ENCODE assay signal across 15 cellular contexts in genomic region chr3:180402463-180403073, GRCh38.
DNase-seq lines count a peak whose midpoint lies in the region; ATAC-seq, FAIRE-seq and TF ChIP-seq lines count a peak whose summit lies in the region.
"Had no signal": no experiment of that assay in that cellular context is flagged by ENCODE, and none has a peak within 500 bp of the region (broad histone marks: within the 10 kb centered on the region; RNA-seq: fewer than 3 reads in every experiment).

No MANE protein-coding gene starts in this region.

- H3K9me3 ChIP-seq in keratinocyte (ENCODE audit: control insufficient read depth, low read depth, low read length) = no peaks in the 10 kb centered on the region
- H3K9me3 ChIP-seq: gastrocnemius medialis, upper lobe of left lung had no signal

- peak overlapping the region; percentile 11 for H3K4me2 ChIP-seq in keratinocyte (ENCODE audit: control insufficient read depth, extremely low read depth, insufficient read depth, low read depth, low read length)

- ATAC-seq in GM18867 (IDR thresholded peaks at IDR 0.05; ENCODE audit: unreplicated experiment) (peak; percentile 82), GM21576 (IDR thresholded peaks at IDR 0.05; ENCODE audit: unreplicated experiment) (peak; percentile 35), HG03354 (IDR thresholded peaks at IDR 0.05; ENCODE audit: poor library complexity, severe bottlenecking, unreplicated experiment) (peak; percentile 82), GM18519 (IDR thresholded peaks at IDR 0.05; ENCODE audit: low FRiP score, unreplicated experiment) (no peak)
- ATAC-seq: gastrocnemius medialis; stimulated activated naive B cell treated with anti-CD40 and anti-IgM and Interleukin-4, amounts not matched to agents 10 μg/mL and 1 μg/mL and 100 μg/mL, for 72 hours had no signal

- H3K36me3 ChIP-seq in keratinocyte (ENCODE audit: control insufficient read depth in 2 of 2, extremely low read depth in 1 of 2, insufficient read depth in 2 of 2, low read length in 2 of 2) = no peaks in the 10 kb centered on the region
- H3K36me3 ChIP-seq: gastrocnemius medialis, upper lobe of left lung had no signal

- TF ChIP-seq CTCF in keratinocyte (optimal IDR thresholded peaks at IDR 0.05 in 1 of 3, IDR thresholded peaks at IDR 0.05 in 1 of 3, conservative IDR thresholded peaks at IDR 0.05 in 1 of 3; ENCODE audit: extremely low read depth in 1 of 3, insufficient read depth in 2 of 3, low read length in 3 of 3) (no peak), GM10266 (IDR thresholded peaks at IDR 0.05; ENCODE audit: control insufficient read depth, insufficient read depth, low read depth, missing control alignments) (no peak)

- no peaks in the 10 kb centered on the region for H3K27me3 ChIP-seq in keratinocyte (ENCODE audit: control insufficient read depth, extremely low read depth, insufficient read depth, low read length)
- H3K27me3 ChIP-seq: gastrocnemius medialis, upper lobe of left lung had no signal

- H3K9ac ChIP-seq in keratinocyte (ENCODE audit: control insufficient read depth, extremely low read depth, insufficient read depth, low read length) = no peak overlapping the region

- no peaks in the 10 kb centered on the region for H3K9me1 ChIP-seq in keratinocyte (ENCODE audit: control insufficient read depth, extremely low read depth, insufficient read depth, low read length)

- DNase-seq in keratinocyte (ENCODE audit: low read depth, low spot score) (no peak), GM10266 (ENCODE audit: extremely low spot score) (no peak), T1000 (lab: John Stamatoyannopoulos, UW) (no peak), NCI-H526 (lab: John Stamatoyannopoulos, UW) (no peak)
- DNase-seq: activated gamma-delta T cell treated with Interleukin-2 at 50 U/mL for 16 hours; AML-193; gastrocnemius medialis; midbrain; stimulated activated naive B cell treated with anti-CD40 and anti-IgM and Interleukin-4, amounts not matched to agents 10 μg/mL and 1 μg/mL and 100 μg/mL, for 72 hours; upper lobe of left lung had no signal

- dilution Hi-C loops in keratinocyte (cut with MboI; ENCODE audit: extremely low pct_ligation_motif_present, low sequenced_read_pairs) = no loop called here

- H4K20me1 ChIP-seq in keratinocyte (ENCODE audit: control insufficient read depth, extremely low read depth, insufficient read depth, low read length) = no peaks in the 10 kb centered on the region

- H3K79me2 ChIP-seq in keratinocyte (ENCODE audit: control insufficient read depth, insufficient read depth, low read length) = no peaks in the 10 kb centered on the region

- no peak overlapping the region for H3K27ac ChIP-seq in keratinocyte (ENCODE audit: control insufficient read depth, insufficient read depth, low read length)
- H3K27ac ChIP-seq: gastrocnemius medialis, SK-N-MC, upper lobe of left lung had no signal

- FAIRE-seq in keratinocyte (lab: Jason Lieb, UNC) = peak; percentile 69

- no peak overlapping the region for H2AFZ ChIP-seq in keratinocyte (ENCODE audit: control insufficient read depth, low read length)

- no peaks in the 10 kb centered on the region for H3K4me1 ChIP-seq in keratinocyte (ENCODE audit: control insufficient read depth, extremely low read depth, insufficient read depth, low read length)
- H3K4me1 ChIP-seq: gastrocnemius medialis, upper lobe of left lung had no signal

- H3K4me3 ChIP-seq in keratinocyte (ENCODE audit: control insufficient read depth in 2 of 3, extremely low read depth in 1 of 3, insufficient read depth in 2 of 3, low read depth in 1 of 3, low read length in 3 of 3) = peak overlapping the region in 1 of 3 experiments; percentile 5
- H3K4me3 ChIP-seq: gastrocnemius medialis, SK-N-MC, upper lobe of left lung had no signal
